Comparison of ENCODE assay signal across 1 cellular context in the genomic region with DNA sequence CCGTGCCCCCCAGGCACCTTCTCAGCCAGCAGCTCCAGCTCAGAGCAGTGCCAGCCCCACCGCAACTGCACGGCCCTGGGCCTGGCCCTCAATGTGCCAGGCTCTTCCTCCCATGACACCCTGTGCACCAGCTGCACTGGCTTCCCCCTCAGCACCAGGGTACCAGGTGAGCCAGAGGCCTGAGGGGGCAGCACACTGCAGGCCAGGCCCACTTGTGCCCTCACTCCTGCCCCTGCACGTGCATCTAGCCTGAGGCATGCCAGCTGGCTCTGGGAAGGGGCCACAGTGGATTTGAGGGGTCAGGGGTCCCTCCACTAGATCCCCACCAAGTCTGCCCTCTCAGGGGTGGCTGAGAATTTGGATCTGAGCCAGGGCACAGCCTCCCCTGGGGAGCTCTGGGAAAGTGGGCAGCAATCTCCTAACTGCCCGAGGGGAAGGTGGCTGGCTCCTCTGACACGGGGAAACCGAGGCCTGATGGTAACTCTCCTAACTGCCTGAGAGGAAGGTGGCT.
TF ChIP-seq lines count a peak whose summit lies in the region.

No MANE protein-coding gene starts in this region.

TF ChIP-seq in HepG2, 621 proteins besides CTCF, POLR2A, EP300 and RAD21 (continued from another document and continues in another):
- no peak for TF ChIP-seq SRY (CRISPR knock-in tag; IDR thresholded peaks at IDR 0.05)
- TF ChIP-seq AGO1 (IDR thresholded peaks at IDR 0.05; ENCODE audit: low read depth, low read length, poor library complexity, severe bottlenecking) = no peak
- TF ChIP-seq ELK4 (CRISPR knock-in tag; IDR thresholded peaks at IDR 0.05; ENCODE audit: borderline replicate concordance) = no peak
- TF ChIP-seq MEIS1 (CRISPR knock-in tag; IDR thresholded peaks at IDR 0.05; ENCODE audit: borderline replicate concordance) = no peak
- no peak for TF ChIP-seq PTBP1 (IDR thresholded peaks at IDR 0.05; ENCODE audit: low read depth, low read length, poor library complexity, severe bottlenecking)
- TF ChIP-seq ADNP (CRISPR knock-in tag; IDR thresholded peaks at IDR 0.05) = no peak
- TF ChIP-seq MYC (CRISPR knock-in tag; IDR thresholded peaks at IDR 0.05; ENCODE audit: borderline replicate concordance) = no peak
- no peak for TF ChIP-seq ATRX (CRISPR knock-in tag; IDR thresholded peaks at IDR 0.05; ENCODE audit: borderline replicate concordance)
- TF ChIP-seq CBFB (CRISPR knock-in tag; IDR thresholded peaks at IDR 0.05) = no peak
- TF ChIP-seq ZNF207 (IDR thresholded peaks at IDR 0.05; ENCODE audit: borderline replicate concordance) = no peak
- TF ChIP-seq PPARG (CRISPR knock-in tag; conservative IDR thresholded peaks at IDR 0.05) = no peak
- no peak for TF ChIP-seq MIER2 (CRISPR knock-in tag; IDR thresholded peaks at IDR 0.05)
- TF ChIP-seq ZNF430 (CRISPR knock-in tag; IDR thresholded peaks at IDR 0.05) = no peak
- TF ChIP-seq, protein P1, sequence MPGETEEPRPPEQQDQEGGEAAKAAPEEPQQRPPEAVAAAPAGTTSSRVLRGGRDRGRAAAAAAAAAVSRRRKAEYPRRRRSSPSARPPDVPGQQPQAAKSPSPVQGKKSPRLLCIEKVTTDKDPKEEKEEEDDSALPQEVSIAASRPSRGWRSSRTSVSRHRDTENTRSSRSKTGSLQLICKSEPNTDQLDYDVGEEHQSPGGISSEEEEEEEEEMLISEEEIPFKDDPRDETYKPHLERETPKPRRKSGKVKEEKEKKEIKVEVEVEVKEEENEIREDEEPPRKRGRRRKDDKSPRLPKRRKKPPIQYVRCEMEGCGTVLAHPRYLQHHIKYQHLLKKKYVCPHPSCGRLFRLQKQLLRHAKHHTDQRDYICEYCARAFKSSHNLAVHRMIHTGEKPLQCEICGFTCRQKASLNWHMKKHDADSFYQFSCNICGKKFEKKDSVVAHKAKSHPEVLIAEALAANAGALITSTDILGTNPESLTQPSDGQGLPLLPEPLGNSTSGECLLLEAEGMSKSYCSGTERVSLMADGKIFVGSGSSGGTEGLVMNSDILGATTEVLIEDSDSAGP (CRISPR knock-in tag; IDR thresholded peaks at IDR 0.05; ENCODE audit: borderline replicate concordance) = peak; percentile 21; the same call in 1 of the 2 replicates
- TF ChIP-seq ZNF484 (CRISPR knock-in tag; IDR thresholded peaks at IDR 0.05; ENCODE audit: borderline replicate concordance, low read depth) = no peak
- TF ChIP-seq ZBTB49 (CRISPR knock-in tag; IDR thresholded peaks at IDR 0.05; ENCODE audit: borderline replicate concordance) = no peak
- TF ChIP-seq ZKSCAN5 (CRISPR knock-in tag; IDR thresholded peaks at IDR 0.05) = no peak
- TF ChIP-seq ONECUT2 (CRISPR knock-in tag; IDR thresholded peaks at IDR 0.05) = no peak
- no peak for TF ChIP-seq ZNF652 (CRISPR knock-in tag; IDR thresholded peaks at IDR 0.05; ENCODE audit: borderline replicate concordance, low read depth)
- TF ChIP-seq, protein P2, sequence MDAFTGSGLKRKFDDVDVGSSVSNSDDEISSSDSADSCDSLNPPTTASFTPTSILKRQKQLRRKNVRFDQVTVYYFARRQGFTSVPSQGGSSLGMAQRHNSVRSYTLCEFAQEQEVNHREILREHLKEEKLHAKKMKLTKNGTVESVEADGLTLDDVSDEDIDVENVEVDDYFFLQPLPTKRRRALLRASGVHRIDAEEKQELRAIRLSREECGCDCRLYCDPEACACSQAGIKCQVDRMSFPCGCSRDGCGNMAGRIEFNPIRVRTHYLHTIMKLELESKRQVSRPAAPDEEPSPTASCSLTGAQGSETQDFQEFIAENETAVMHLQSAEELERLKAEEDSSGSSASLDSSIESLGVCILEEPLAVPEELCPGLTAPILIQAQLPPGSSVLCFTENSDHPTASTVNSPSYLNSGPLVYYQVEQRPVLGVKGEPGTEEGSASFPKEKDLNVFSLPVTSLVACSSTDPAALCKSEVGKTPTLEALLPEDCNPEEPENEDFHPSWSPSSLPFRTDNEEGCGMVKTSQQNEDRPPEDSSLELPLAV (CRISPR knock-in tag; conservative IDR thresholded peaks at IDR 0.05; ENCODE audit: low read depth) = no peak
- TF ChIP-seq NFAT5 (CRISPR knock-in tag; IDR thresholded peaks at IDR 0.05) = no peak
- TF ChIP-seq ZNF816 (CRISPR knock-in tag; IDR thresholded peaks at IDR 0.05; ENCODE audit: borderline replicate concordance) = no peak
- TF ChIP-seq HNRNPL (IDR thresholded peaks at IDR 0.05; ENCODE audit: low read depth, low read length) = peak; percentile 94
- TF ChIP-seq HNRNPUL1 (IDR thresholded peaks at IDR 0.05; ENCODE audit: low read depth, low read length) = no peak
- no peak for TF ChIP-seq ZNF143 (CRISPR knock-in tag; IDR thresholded peaks at IDR 0.05)
- TF ChIP-seq, protein P3, sequence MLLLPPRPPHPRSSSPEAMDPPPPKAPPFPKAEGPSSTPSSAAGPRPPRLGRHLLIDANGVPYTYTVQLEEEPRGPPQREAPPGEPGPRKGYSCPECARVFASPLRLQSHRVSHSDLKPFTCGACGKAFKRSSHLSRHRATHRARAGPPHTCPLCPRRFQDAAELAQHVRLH (CRISPR knock-in tag; IDR thresholded peaks at IDR 0.05; ENCODE audit: borderline replicate concordance, low read depth) = no peak
- TF ChIP-seq, protein P4, sequence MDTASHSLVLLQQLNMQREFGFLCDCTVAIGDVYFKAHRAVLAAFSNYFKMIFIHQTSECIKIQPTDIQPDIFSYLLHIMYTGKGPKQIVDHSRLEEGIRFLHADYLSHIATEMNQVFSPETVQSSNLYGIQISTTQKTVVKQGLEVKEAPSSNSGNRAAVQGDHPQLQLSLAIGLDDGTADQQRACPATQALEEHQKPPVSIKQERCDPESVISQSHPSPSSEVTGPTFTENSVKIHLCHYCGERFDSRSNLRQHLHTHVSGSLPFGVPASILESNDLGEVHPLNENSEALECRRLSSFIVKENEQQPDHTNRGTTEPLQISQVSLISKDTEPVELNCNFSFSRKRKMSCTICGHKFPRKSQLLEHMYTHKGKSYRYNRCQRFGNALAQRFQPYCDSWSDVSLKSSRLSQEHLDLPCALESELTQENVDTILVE (CRISPR knock-in tag; IDR thresholded peaks at IDR 0.05) = no peak
- no peak for TF ChIP-seq ZNF704 (CRISPR knock-in tag; IDR thresholded peaks at IDR 0.05; ENCODE audit: borderline replicate concordance)
- peak; percentile 22; the same call in 1 of the 2 replicates for TF ChIP-seq AKAP8 (CRISPR knock-in tag; IDR thresholded peaks at IDR 0.05)
- no peak for TF ChIP-seq SAP130 (CRISPR knock-in tag; IDR thresholded peaks at IDR 0.05; ENCODE audit: low read depth)
- no peak for TF ChIP-seq U2AF1 (optimal IDR thresholded peaks at IDR 0.05; ENCODE audit: low read depth, low read length)
- TF ChIP-seq HOXD1 (CRISPR knock-in tag; IDR thresholded peaks at IDR 0.05) = no peak
- TF ChIP-seq KAT8 (CRISPR knock-in tag; IDR thresholded peaks at IDR 0.05) = no peak
- peak; percentile 22; the same call in 1 of the 2 replicates for TF ChIP-seq ZNF749 (CRISPR knock-in tag; IDR thresholded peaks at IDR 0.05; ENCODE audit: borderline replicate concordance)
- TF ChIP-seq SMC3 (IDR thresholded peaks at IDR 0.05; ENCODE audit: low read length) = no peak
- no peak for TF ChIP-seq ZNF597 (CRISPR knock-in tag; IDR thresholded peaks at IDR 0.05)
- no peak for TF ChIP-seq ZNF615 (CRISPR knock-in tag; IDR thresholded peaks at IDR 0.05; ENCODE audit: borderline replicate concordance)
- no peak for TF ChIP-seq TBX3 (IDR thresholded peaks at IDR 0.05; ENCODE audit: borderline replicate concordance)
- TF ChIP-seq ZSCAN30 (CRISPR knock-in tag; IDR thresholded peaks at IDR 0.05) = no peak
- no peak for TF ChIP-seq SOX13 (IDR thresholded peaks at IDR 0.05)
- TF ChIP-seq SOX13 (CRISPR knock-in tag; conservative IDR thresholded peaks at IDR 0.05 in 1 of 2, IDR thresholded peaks at IDR 0.05 in 1 of 2) = no peak
- TF ChIP-seq RBM39 (IDR thresholded peaks at IDR 0.05; ENCODE audit: low read depth, low read length, poor library complexity, severe bottlenecking) = no peak
- no peak for TF ChIP-seq PHF20 (CRISPR knock-in tag; IDR thresholded peaks at IDR 0.05)
- no peak for TF ChIP-seq ARNT2 (CRISPR knock-in tag; IDR thresholded peaks at IDR 0.05; ENCODE audit: low read depth)
- peak; percentile 50; the same call in 1 of the 2 replicates for TF ChIP-seq HINFP (CRISPR knock-in tag; IDR thresholded peaks at IDR 0.05; ENCODE audit: low read depth)
- peak; percentile 63 for TF ChIP-seq IKZF4 (CRISPR knock-in tag; IDR thresholded peaks at IDR 0.05; ENCODE audit: borderline replicate concordance, low read depth, not compliant biosample characterization)
- TF ChIP-seq YY1 (IDR thresholded peaks at IDR 0.05; ENCODE audit: insufficient read depth, insufficient replicate concordance, low read depth, low read length) = no peak
